In the genomic region with DNA sequence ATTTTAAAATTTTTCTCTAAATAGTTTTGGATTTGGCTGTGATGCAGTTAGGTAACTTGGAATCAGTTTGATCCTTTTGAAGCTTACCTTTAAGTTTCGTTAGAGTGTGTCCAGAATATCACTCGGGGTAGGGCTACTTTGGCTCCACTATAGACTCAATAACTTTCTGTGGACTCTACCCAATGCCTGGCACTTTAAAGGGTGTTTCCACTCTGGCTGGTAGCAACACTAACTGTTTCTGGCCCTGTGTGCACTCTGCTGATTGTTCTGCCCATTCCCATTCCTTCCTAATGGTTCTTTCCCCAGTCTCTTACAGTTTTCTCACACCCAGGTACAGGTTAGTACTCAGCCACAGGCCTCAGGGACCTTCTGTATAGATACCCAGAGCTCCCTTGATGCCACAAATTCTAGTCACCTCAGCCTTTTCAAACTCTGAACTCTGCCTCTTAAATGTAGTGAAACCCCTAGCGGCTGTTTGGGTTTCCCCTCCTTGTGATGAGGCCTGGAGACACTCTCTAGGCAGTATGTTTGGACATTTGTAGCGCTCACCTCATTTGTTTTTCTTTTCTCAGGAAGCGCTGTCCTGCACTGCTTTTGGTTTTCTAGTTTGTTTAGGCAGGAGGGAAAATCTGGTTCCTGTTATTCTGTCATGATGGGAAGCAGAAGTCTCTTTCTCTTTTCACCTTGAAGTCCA, we compare ENCODE assay signal across 10 cellular contexts. TPM values are rescaled to one million over a fixed set of nuclear protein-coding genes. Genes with fewer than 3 reads are reported as not detected.
DNase-seq lines count a peak whose midpoint lies in the region; ATAC-seq and TF ChIP-seq lines count a peak whose summit lies in the region.
"Had no signal": no experiment of that assay in that cellular context is flagged by ENCODE, and none has a peak within 500 bp of the region (broad histone marks: within the 10 kb centered on the region; RNA-seq: fewer than 3 reads in every experiment).

No MANE protein-coding gene starts in this region.

- H3K27me3 ChIP-seq in GM06990 (replicated peaks; ENCODE audit: control insufficient read depth, insufficient read depth, low read length), result no peaks in the 10 kb centered on the region
- no peaks in the 10 kb centered on the region for H3K27me3 ChIP-seq in fibroblast of lung (ENCODE audit: control insufficient read depth, insufficient read depth, low read length)
- H3K27me3 ChIP-seq: neutrophil had no signal

- no peak overlapping the region for H3K9ac ChIP-seq in fibroblast of lung (ENCODE audit: insufficient read depth, low read length)

- ATAC-seq in GM19395 (IDR thresholded peaks at IDR 0.05; ENCODE audit: unreplicated experiment), result peak; percentile 98
- peak; percentile 92 for ATAC-seq in HG03095 (IDR thresholded peaks at IDR 0.05; ENCODE audit: unreplicated experiment)

- no peak overlapping the region for H3K4me2 ChIP-seq in fibroblast of lung (ENCODE audit: extremely low read depth, insufficient read depth, low read length)

- no peaks in the 10 kb centered on the region for H3K9me3 ChIP-seq in fibroblast of lung (ENCODE audit: control insufficient read depth, insufficient read depth, low read depth, low read length)
- H3K9me3 ChIP-seq: neutrophil had no signal

- no peaks in the 10 kb centered on the region for H3K4me1 ChIP-seq in fibroblast of lung (ENCODE audit: control insufficient read depth, extremely low read depth, insufficient read depth, low read length)

- TF ChIP-seq CTCF in GM06990 (IDR thresholded peaks at IDR 0.05; ENCODE audit: insufficient read depth, low read length, poor library complexity, severe bottlenecking), result peak; percentile 39
- peak; percentile 14 to 15 for TF ChIP-seq CTCF in fibroblast of lung (conservative IDR thresholded peaks at IDR 0.05 in 1 of 2, IDR thresholded peaks at IDR 0.05 in 1 of 2; ENCODE audit: low read depth in 1 of 2, low read length in 2 of 2)

- H3K4me3 ChIP-seq in GM06990 (replicated peaks; ENCODE audit: low read depth, low read length), result no peak overlapping the region
- H3K4me3 ChIP-seq in fibroblast of lung (replicated peaks in 1 of 4; ENCODE audit: control extremely low read depth in 1 of 4, insufficient read depth in 1 of 4, low read depth in 3 of 4, low read length in 4 of 4), result no peak overlapping the region

- H4K20me1 ChIP-seq in fibroblast of lung (ENCODE audit: control insufficient read depth, extremely low read depth, insufficient read depth, low read length), result peaks cover 5% of the 10 kb centered on the region

- no peak overlapping the region for H3K27ac ChIP-seq in fibroblast of lung (ENCODE audit: insufficient read depth, low read length)
- H3K27ac ChIP-seq: neutrophil had no signal

- peaks cover 77% of the 10 kb centered on the region for H3K79me2 ChIP-seq in fibroblast of lung (ENCODE audit: control insufficient read depth, insufficient read depth, low read length)

- DNase-seq in GM06990 (ENCODE audit: extremely low read depth, insufficient read length) (peak; percentile 12), fibroblast of lung (ENCODE audit: low read depth in 2 of 2) (peak in 1 of 2 donors; percentile 14), NCI-H1417 treated with DMSO at 0.1 percent for 48 hours (lab: John Stamatoyannopoulos, UW) (no peak), activated gamma-delta T cell treated with Interleukin-2 at 50 U/mL for 16 hours (no peak), OCI-M2 (lab: John Stamatoyannopoulos, UW; ENCODE audit: unreplicated experiment) (no peak)
- DNase-seq in stimulated activated CD8-positive, alpha-beta memory T cell treated with anti-CD3 and anti-CD28 coated beads, Interleukin-4, amount 100 ng/mL, for 48 hours, result no peak
- DNase-seq: NCI-H1105 treated with DMSO at 0.1 percent for 48 hours had no signal

- H3K36me3 ChIP-seq in GM06990 (ENCODE audit: control insufficient read depth, insufficient read depth, low read length) (no peaks in the 10 kb centered on the region), fibroblast of lung (ENCODE audit: control insufficient read depth, insufficient read depth, low read length) (no peaks in the 10 kb centered on the region)
- H3K36me3 ChIP-seq: neutrophil had no signal

- no peak overlapping the region for H2AFZ ChIP-seq in fibroblast of lung (ENCODE audit: low read length)

RNA-seq across cellular contexts. Expression of gene CUL5, which starts 16.8 kb away (rescaled TPM):
- total RNA-seq in fibroblast of lung, result 28.2 and 31.3 TPM in 2 replicates
- polyA plus RNA-seq in fibroblast of lung, result 16.7 and 22.9 TPM in 2 replicates
- 12.1 and 16.4 TPM in 2 replicates for polyA plus RNA-seq in fibroblast of lung (2012)
- polyA minus RNA-seq in fibroblast of lung (ENCODE audit: low replicate concordance), result 6.1 and 14.9 TPM in 2 replicates
